In genomic region chr12:107108995-107109508, GRCh38 we compare ENCODE assay signal across 23 cellular contexts.
"Had no signal": no experiment of that assay in that cellular context is flagged by ENCODE, and none has a peak within 500 bp of the region (broad histone marks: within the 10 kb centered on the region; RNA-seq: fewer than 3 reads in every experiment).

No MANE protein-coding gene starts in this region.

- H3K4me1 ChIP-seq: spleen had no signal

- H3K27ac ChIP-seq: esophagus squamous epithelium, neutrophil, spleen, suprapubic skin, tibial artery, upper lobe of right lung, WERI-Rb-1 had no signal

- H3K9me3 ChIP-seq: esophagus squamous epithelium, neutrophil, spleen, suprapubic skin, tibial artery, upper lobe of right lung had no signal

- H3K36me3 ChIP-seq: esophagus squamous epithelium, neutrophil, spleen, suprapubic skin, tibial artery, upper lobe of right lung, WERI-Rb-1 had no signal

- DNase-seq: activated CD4-positive, alpha-beta memory T cell treated with anti-CD3 and anti-CD28 coated beads for 36 hours; activated CD4-positive, alpha-beta T cell treated with anti-CD3 and anti-CD28 coated beads, Interleukin-2, amount 10 ng/mL, durations not matched to agents 24 days and 14 days; activated gamma-delta T cell treated with Interleukin-2 at 50 U/mL for 16 hours; activated naive CD4-positive, alpha-beta T cell treated with anti-CD3 and anti-CD28 coated beads, Interleukin-2, amount 50 U/mL, for 16 hours; activated T-cell treated with anti-CD3 and anti-CD28 coated beads, Interleukin-2, amount 50 U/mL, for 4 hours; amniotic stem cell; central memory CD4-positive, alpha-beta T cell; esophagus squamous epithelium; foreskin melanocyte; left ventricle myocardium superior; naive B cell; nephron progenitor cell; retina; spleen; stimulated activated naive CD4-positive, alpha-beta T cell; T-helper 1 cell; tibial artery; upper lobe of right lung; WERI-Rb-1 had no signal

- H3K4me3 ChIP-seq: esophagus squamous epithelium, spleen, suprapubic skin, tibial artery, upper lobe of right lung had no signal

- H3K27me3 ChIP-seq: suprapubic skin, tibial artery, upper lobe of right lung had no signal

- ATAC-seq: activated CD4-positive, CD25-positive, alpha-beta regulatory T cell treated with anti-CD3 and anti-CD28 coated beads, Interleukin-2, amount 50 U/mL, for 24 hours; activated T-cell treated with anti-CD3 and anti-CD28 coated beads, Interleukin-2, amount 50 U/mL, for 4 hours; activated T-helper 17 cell treated with anti-CD3 and anti-CD28 coated beads, Interleukin-2, amount 50 U/mL, for 72 hours; left ventricle myocardium superior; upper lobe of right lung had no signal
